ENCODE assay signal across 17 cellular contexts in the genomic region with DNA sequence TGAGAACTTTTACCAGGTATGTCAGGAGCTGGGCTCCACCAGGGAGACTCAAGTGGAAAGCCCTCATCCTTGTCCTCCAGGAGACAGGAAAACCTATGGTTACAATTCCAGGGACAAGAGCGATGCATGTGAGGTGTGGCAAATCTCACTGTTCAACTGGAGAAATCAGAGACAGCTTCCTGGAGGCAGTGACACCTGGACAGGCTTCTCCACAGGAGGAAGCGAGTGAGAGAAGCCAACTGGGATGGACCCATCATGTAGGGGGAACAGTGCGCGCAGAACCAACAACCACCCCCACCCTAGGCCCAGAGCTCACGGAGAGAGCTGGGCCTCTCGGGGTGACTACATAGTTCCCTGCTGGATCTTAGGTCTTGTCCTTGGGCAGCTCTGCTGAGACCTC. TPM values are rescaled to one million over a fixed set of nuclear protein-coding genes. Genes with fewer than 3 reads are reported as not detected.
DNase-seq lines count a peak whose midpoint lies in the region; ATAC-seq and TF ChIP-seq lines count a peak whose summit lies in the region.
"Had no signal": no experiment of that assay in that cellular context is flagged by ENCODE, and none has a peak within 500 bp of the region (broad histone marks: within the 10 kb centered on the region; RNA-seq: fewer than 3 reads in every experiment).

No MANE protein-coding gene starts in this region.

- H3K27me3 Mint-ChIP-seq in activated naive CD4-positive, alpha-beta T cell treated with anti-CD3 and anti-CD28 coated beads, Interleukin-2, amount 50 U/mL, for 24 hours: no peaks in the 10 kb centered on the region
- no peaks in the 10 kb centered on the region for H3K27me3 Mint-ChIP-seq in naive B cell
- H3K27me3 Mint-ChIP-seq: CD8-positive, alpha-beta memory T cell had no signal

- H3K27ac ChIP-seq in PC-3 (ENCODE audit: low read length): no peak overlapping the region
- H3K27ac ChIP-seq: 22Rv1 had no signal

- BruUV-seq in PC-3 (replicated peaks; lab: Mats Ljungman, UMichigan): no TSS peak

- H3K4me3 ChIP-seq in PC-3 (ENCODE audit: low read length) (peak overlapping the region; percentile 77; the same call in 1 of the 2 replicates), lower leg skin (ENCODE audit: low read depth, poor library complexity, severe bottlenecking) (no peak overlapping the region)

- H3K9me2 ChIP-seq in PC-3 (replicated peaks; ENCODE audit: low read length): no peaks in the 10 kb centered on the region

- no peak overlapping the region for H3K9ac ChIP-seq in PC-3 (ENCODE audit: low read length)

- no peaks in the 10 kb centered on the region for H3K9me3 Mint-ChIP-seq in activated naive CD4-positive, alpha-beta T cell treated with anti-CD3 and anti-CD28 coated beads, Interleukin-2, amount 50 U/mL, for 24 hours
- peaks cover 0 to 3% (median 0%) of the 10 kb centered on the region in 7 donors for H3K9me3 Mint-ChIP-seq in naive B cell
- H3K9me3 Mint-ChIP-seq: CD8-positive, alpha-beta memory T cell; HFFc6 had no signal

- intact Hi-C loops in PC-3 (cut with micrococcal nuclease) (no loop called here), lower leg skin (cut with DNase I; ENCODE audit: low total_unique reads) (loop anchor here (10.0 kb wide), 1 partner anchor 129 kb away; the partner anchor contains the start of gene UBE2G2)

- H3K4me1 ChIP-seq in PC-3 (ENCODE audit: insufficient read depth, low read length): peaks cover 50% of the 10 kb centered on the region

- POLR2A ChIA-PET in PC-3 (lab: Charles Lee; ENCODE audit: unreplicated experiment): interaction anchor here (0.7 kb wide), 1 partner anchor 64 kb away, joined by 3 read pairs; no protein-coding TSS in a partner anchor

- peaks cover 56% of the 10 kb centered on the region for H3K79me2 ChIP-seq in PC-3 (ENCODE audit: low read length)

- no peaks in the 10 kb centered on the region for H3K9me3 ChIP-seq in PC-3 (ENCODE audit: low read length)
- H3K9me3 ChIP-seq: Caco-2 had no signal

- peaks cover 6% of the 10 kb centered on the region for H3F3A ChIP-seq in PC-3 (ENCODE audit: low read length, unreplicated experiment)

- H3K4me3 Mint-ChIP-seq in activated naive CD4-positive, alpha-beta T cell treated with anti-CD3 and anti-CD28 coated beads, Interleukin-2, amount 50 U/mL, for 24 hours: no peak overlapping the region
- H3K4me3 Mint-ChIP-seq in naive B cell: peak overlapping the region in 5 of 8 donors; percentile 15 to 83 (median 66)
- H3K4me3 Mint-ChIP-seq: CD14-positive monocyte, HFFc6 had no signal

- peak overlapping the region; percentile 95 for H3K4me2 ChIP-seq in PC-3 (ENCODE audit: low read length)

- TF ChIP-seq CTCF in PC-3 (conservative IDR thresholded peaks at IDR 0.05; ENCODE audit: low read depth, low read length) (no peak), lower leg skin (IDR thresholded peaks at IDR 0.05) (no peak)

- H3K27me3 ChIP-seq in PC-3 (ENCODE audit: low read length): no peaks in the 10 kb centered on the region

- no peak overlapping the region for H2AFZ ChIP-seq in PC-3 (ENCODE audit: low read length)

- CTCF ChIA-PET in PC-3 (lab: Charles Lee): no interaction called here

- no peak for TF ChIP-seq POLR2A in lower leg skin (IDR thresholded peaks at IDR 0.05)

- no peaks in the 10 kb centered on the region for H4K20me1 ChIP-seq in PC-3 (ENCODE audit: low read length)

- ATAC-seq in PC-3: no peak
- ATAC-seq in naive B cell (ENCODE audit: low read depth in 2 of 2): no peak

- H3K27ac Mint-ChIP-seq in activated naive CD4-positive, alpha-beta T cell treated with anti-CD3 and anti-CD28 coated beads, Interleukin-2, amount 50 U/mL, for 24 hours: peak overlapping the region; percentile 24
- H3K27ac Mint-ChIP-seq in naive B cell: peak overlapping the region in 2 of 6 donors; percentile 10 to 44
- H3K27ac Mint-ChIP-seq: CD14-positive monocyte, HFFc6 had no signal

- 96 to 97% methylated on average over 6 of the region's 6 CpGs for WGBS in lower leg skin, 2 donors

- DNase-seq in activated naive CD4-positive, alpha-beta T cell (lab: John Stamatoyannopoulos, UW): no peak
- DNase-seq in PC-3: no peak
- no peak for DNase-seq in naive B cell
- DNase-seq in RKO (ENCODE audit: low spot score): no peak
- DNase-seq in lower leg skin (ENCODE audit: low spot score in 2 of 2): no peak
- DNase-seq in HK-2 (ENCODE audit: unreplicated experiment): no peak
- DNase-seq: Caco-2; CD8-positive, alpha-beta memory T cell; GF-D8; HCEC 1CT; HFFc6; IMR-90; KG1 had no signal

- H3K36me3 Mint-ChIP-seq in activated naive CD4-positive, alpha-beta T cell treated with anti-CD3 and anti-CD28 coated beads, Interleukin-2, amount 50 U/mL, for 24 hours: no peaks in the 10 kb centered on the region
- no peaks in the 10 kb centered on the region for H3K36me3 Mint-ChIP-seq in naive B cell
- H3K36me3 Mint-ChIP-seq: CD8-positive, alpha-beta memory T cell had no signal

- peaks cover 4% of the 10 kb centered on the region; the same call in 1 of the 2 replicates for H3K36me3 ChIP-seq in PC-3 (ENCODE audit: low read depth, low read length)

- H3K4me1 Mint-ChIP-seq in activated naive CD4-positive, alpha-beta T cell treated with anti-CD3 and anti-CD28 coated beads, Interleukin-2, amount 50 U/mL, for 24 hours: peaks cover 26% of the 10 kb centered on the region
- peaks cover 32 to 54% (median 47%) of the 10 kb centered on the region in 3 donors for H3K4me1 Mint-ChIP-seq in naive B cell

RNA-seq across cellular contexts. Expression of gene SLX9, which starts 5.6 kb away (rescaled TPM):
- 80.1 and 94.9 TPM in 2 replicates for total RNA-seq in PC-3 (2014; rRNA removed)
- 10 to 100 TPM in 5 of 6 donors, 1 to 10 TPM in 1; 7.8 to 14.2 (median 12.3) TPM for polyA plus RNA-seq in naive B cell (ENCODE audit: low read depth in 6 of 6)
- 10 to 100 TPM; 19.0 to 36.4 (median 31.6) TPM for total RNA-seq in lower leg skin

RNA-seq across cellular contexts. Expression of gene ITGB2, which starts 13.6 kb away (rescaled TPM):
- total RNA-seq in PC-3 (2014; rRNA removed) (45.1 and 45.7 TPM in 2 replicates), lower leg skin (10 to 100 TPM; 18.4 to 40.7 (median 20.4) TPM)
- polyA plus RNA-seq in naive B cell (ENCODE audit: low read depth in 6 of 6): 100 to 1,000 TPM; 220 to 346 (median 303) TPM
- total RNA-seq: HT-29, IMR-90 had no signal
